1 cellular context compared by ENCODE assay signal in the genomic region with DNA sequence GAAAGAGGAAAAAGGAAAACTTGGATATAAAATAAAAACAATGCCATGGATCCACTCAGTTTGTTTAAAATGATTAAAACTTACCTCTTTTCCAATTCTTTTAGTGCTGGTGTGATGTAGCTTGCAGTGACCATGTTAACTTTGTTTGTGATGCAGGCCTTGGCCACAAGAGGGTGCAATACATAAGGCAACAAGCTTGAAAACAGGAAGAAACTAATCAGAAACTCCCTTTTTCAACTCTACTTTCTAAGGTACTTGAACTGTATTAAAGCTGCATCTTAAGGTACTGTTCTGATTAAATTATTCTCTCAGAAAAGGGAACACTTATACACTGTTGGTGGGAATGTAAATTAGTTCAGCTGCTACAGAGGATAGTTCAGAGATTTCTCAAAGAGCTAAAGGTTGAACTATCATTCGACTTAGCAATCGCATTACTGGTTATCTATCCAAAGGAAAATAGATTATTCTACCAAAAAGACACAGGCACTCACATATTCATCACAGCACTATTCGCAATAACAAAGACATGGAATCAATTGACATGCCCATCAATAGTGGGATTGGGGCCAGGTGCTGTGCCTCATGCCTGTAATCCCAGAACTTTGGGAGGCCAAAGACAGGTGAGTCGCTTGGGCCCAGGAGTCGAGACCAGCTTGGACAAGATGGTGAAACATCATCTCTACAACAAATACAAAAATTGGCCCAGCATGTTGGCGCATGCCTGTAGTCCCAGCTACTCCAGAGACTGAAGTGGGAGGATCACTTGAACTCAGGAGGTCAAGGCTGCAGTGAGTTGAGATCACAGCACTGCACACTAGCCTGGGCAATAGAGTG.
TF ChIP-seq lines count a peak whose summit lies in the region.

No MANE protein-coding gene starts in this region.

TF ChIP-seq in SK-N-SH treated with all-trans-retinoic acid at 6 μM for 48 hours, 23 proteins besides CTCF, POLR2A, EP300 and RAD21 (continued from another document):
- TF ChIP-seq, protein P1, sequence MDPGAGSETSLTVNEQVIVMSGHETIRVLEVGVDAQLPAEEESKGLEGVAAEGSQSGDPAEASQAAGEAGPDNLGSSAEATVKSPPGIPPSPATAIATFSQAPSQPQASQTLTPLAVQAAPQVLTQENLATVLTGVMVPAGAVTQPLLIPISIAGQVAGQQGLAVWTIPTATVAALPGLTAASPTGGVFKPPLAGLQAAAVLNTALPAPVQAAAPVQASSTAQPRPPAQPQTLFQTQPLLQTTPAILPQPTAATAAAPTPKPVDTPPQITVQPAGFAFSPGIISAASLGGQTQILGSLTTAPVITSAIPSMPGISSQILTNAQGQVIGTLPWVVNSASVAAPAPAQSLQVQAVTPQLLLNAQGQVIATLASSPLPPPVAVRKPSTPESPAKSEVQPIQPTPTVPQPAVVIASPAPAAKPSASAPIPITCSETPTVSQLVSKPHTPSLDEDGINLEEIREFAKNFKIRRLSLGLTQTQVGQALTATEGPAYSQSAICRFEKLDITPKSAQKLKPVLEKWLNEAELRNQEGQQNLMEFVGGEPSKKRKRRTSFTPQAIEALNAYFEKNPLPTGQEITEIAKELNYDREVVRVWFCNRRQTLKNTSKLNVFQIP (CRISPR knock-in tag; IDR thresholded peaks at IDR 0.05; ENCODE audit: borderline replicate concordance, low read depth), result no peak
